In genomic region chr14:75068294-75069020, GRCh38 we compare ENCODE assay signal across 8 cellular contexts. TPM values are rescaled to one million over a fixed set of nuclear protein-coding genes. Genes with fewer than 3 reads are reported as not detected.
DNase-seq lines count a peak whose midpoint lies in the region; ATAC-seq and TF ChIP-seq lines count a peak whose summit lies in the region.

No MANE protein-coding gene starts in this region.

- no peak overlapping the region for H3K4me3 Mint-ChIP-seq in natural killer cell

- peak overlapping the region; percentile 69 for H3K4me3 ChIP-seq in GM12875 (ENCODE audit: low read depth, low read length)
- H3K4me3 ChIP-seq in heart left ventricle = peak overlapping the region; percentile 27 to 69 (median 60)
- peak overlapping the region; percentile 67 for H3K4me3 ChIP-seq in skeletal muscle satellite cell (ENCODE audit: low read length)

- no peaks in the 10 kb centered on the region for H3K9me3 ChIP-seq in heart left ventricle
- H3K9me3 ChIP-seq in skeletal muscle satellite cell (replicated peaks; ENCODE audit: low read length) = no peaks in the 10 kb centered on the region

- DNase-seq in RPMI8226 (peak; percentile 3), heart left ventricle (no peak), NCI-H226 (no peak), natural killer cell (no peak)

- H3K27ac Mint-ChIP-seq in natural killer cell = no peak overlapping the region

- WGBS in heart left ventricle, 4 donors = 10 to 17% (median 14%) methylated on average over 13 of the region's 13 CpGs

- ATAC-seq in heart left ventricle (no peak), HG03521 (IDR thresholded peaks at IDR 0.05; ENCODE audit: unreplicated experiment) (no peak), natural killer cell (no peak), HG02571 (IDR thresholded peaks at IDR 0.05; ENCODE audit: unreplicated experiment) (no peak)

- H3K4me1 ChIP-seq in heart left ventricle (peaks cover 0 to 65% (median 33%) of the 10 kb centered on the region in 12 donors), skeletal muscle satellite cell (ENCODE audit: control insufficient read depth, insufficient read depth, low read length) (peaks cover 20% of the 10 kb centered on the region)

- intact Hi-C loops in heart left ventricle (cut with DNase I) (loop anchor here in 6 of 10 donors (1.0 to 10.0 kb wide), 6 partner anchors 18 to 127 kb away; partner anchors contain the start of genes EIF2B2 (in 1 of the 6) and MLH3 (in 1 of the 6)), natural killer cell (cut with micrococcal nuclease) (no loop called here)

- H3K36me3 ChIP-seq in heart left ventricle = no peaks in the 10 kb centered on the region
- no peaks in the 10 kb centered on the region for H3K36me3 ChIP-seq in skeletal muscle satellite cell (ENCODE audit: insufficient read depth, low read length)

- no peaks in the 10 kb centered on the region for H3K9me3 Mint-ChIP-seq in natural killer cell

- peak overlapping the region; percentile 69 to 98 (median 94) for H3K27ac ChIP-seq in heart left ventricle

- H3K27me3 ChIP-seq in heart left ventricle = no peaks in the 10 kb centered on the region
- H3K27me3 ChIP-seq in skeletal muscle satellite cell (ENCODE audit: control insufficient read depth, insufficient read depth, low read length) = no peaks in the 10 kb centered on the region

- no peak for TF ChIP-seq CTCF in GM12875 (IDR thresholded peaks at IDR 0.05; ENCODE audit: borderline replicate concordance, insufficient read depth, low read depth, low read length)
- no peak for TF ChIP-seq CTCF in heart left ventricle (IDR thresholded peaks at IDR 0.05)
- no peak for TF ChIP-seq CTCF in natural killer cell (IDR thresholded peaks at IDR 0.05)

- H3K27me3 Mint-ChIP-seq in natural killer cell (ENCODE audit: low read depth in 2 of 2) = no peaks in the 10 kb centered on the region

- no peak for TF ChIP-seq POLR2A in heart left ventricle (IDR thresholded peaks at IDR 0.05)

- H3K4me2 ChIP-seq in skeletal muscle satellite cell (ENCODE audit: low read length) = peak overlapping the region; percentile 87

- H3K9ac ChIP-seq in skeletal muscle satellite cell (ENCODE audit: low read depth, low read length) = peak overlapping the region; percentile 73

- H3K36me3 Mint-ChIP-seq in natural killer cell = no peaks in the 10 kb centered on the region

- H3K4me1 Mint-ChIP-seq in natural killer cell = peaks cover 9 to 12% of the 10 kb centered on the region in 2 donors

RNA-seq across cellular contexts. Expression of gene ZC2HC1C, which starts 1.0 kb away (rescaled TPM):
- total RNA-seq in heart left ventricle = 1 to 10 TPM; 3.4 to 9.5 (median 8.4) TPM
- 10 to 100 TPM in 1 of 2 donors, 1 to 10 TPM in 1; 5.4 to 13.3 TPM for polyA plus RNA-seq in heart left ventricle
- 0.51 and 0.87 TPM in 2 replicates for total RNA-seq in skeletal muscle satellite cell (2012; rRNA removed)
- under 1 TPM in 1 of 3 donors, not detected in 2; 0.55 TPM for total RNA-seq in natural killer cell

RNA-seq across cellular contexts. Expression of gene ACYP1, which starts 4.6 kb away (rescaled TPM):
- 10 to 100 TPM in 5 of 9 donors, 1 to 10 TPM in 4; 6.7 to 15.9 (median 10.9) TPM for total RNA-seq in heart left ventricle
- 10 to 100 TPM; 13.6 to 20.0 TPM for polyA plus RNA-seq in heart left ventricle
- total RNA-seq in skeletal muscle satellite cell (2012; rRNA removed) = 5.3 and 5.9 TPM in 2 replicates
- total RNA-seq in natural killer cell = 10 to 100 TPM; 13.3 to 17.4 (median 14.9) TPM

RNA-seq across cellular contexts. Expression of gene MLH3, which starts 17.2 kb away (rescaled TPM):
- 10 to 100 TPM; 11.6 to 23.9 (median 15.3) TPM for total RNA-seq in heart left ventricle
- polyA plus RNA-seq in heart left ventricle = 10 to 100 TPM; 10.3 to 12.0 TPM
- 20.3 and 27.6 TPM in 2 replicates for total RNA-seq in skeletal muscle satellite cell (2012; rRNA removed)
- 10 to 100 TPM; 15.5 to 20.7 (median 19.1) TPM for total RNA-seq in natural killer cell

RNA-seq across cellular contexts. Expression of gene NEK9, which starts 58.4 kb away (rescaled TPM):
- total RNA-seq in heart left ventricle (100 to 1,000 TPM in 4 of 9 donors, 10 to 100 TPM in 5; 69.0 to 114 (median 98.3) TPM), natural killer cell (10 to 100 TPM; 64.4 to 78.7 (median 74.4) TPM)
- polyA plus RNA-seq in heart left ventricle = 10 to 100 TPM; 40.1 to 41.3 TPM
- total RNA-seq in skeletal muscle satellite cell (2012; rRNA removed) = 26.6 and 31.2 TPM in 2 replicates
